In the genomic region with DNA sequence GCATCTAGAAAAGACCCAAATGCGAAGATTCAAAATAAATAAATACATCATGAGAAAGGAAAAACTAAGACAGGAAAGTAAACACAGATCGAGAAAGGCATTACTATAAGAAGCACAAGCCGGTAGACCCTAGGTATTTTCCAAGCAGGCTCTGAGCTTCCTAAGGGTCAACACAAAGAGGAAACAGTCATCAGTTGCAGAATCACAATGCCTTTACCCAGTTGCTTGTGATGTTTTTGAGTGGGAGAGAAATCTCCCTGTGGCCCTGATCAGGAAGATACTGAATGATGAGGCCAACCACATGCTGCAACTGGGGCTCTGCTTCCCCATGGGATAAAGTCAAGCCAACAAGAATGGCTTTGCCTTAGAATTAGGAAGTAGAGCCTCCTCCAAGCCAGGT, we compare ENCODE assay signal across 12 cellular contexts.
DNase-seq lines count a peak whose midpoint lies in the region; ATAC-seq and TF ChIP-seq lines count a peak whose summit lies in the region.
"Had no signal": no experiment of that assay in that cellular context is flagged by ENCODE, and none has a peak within 500 bp of the region (broad histone marks: within the 10 kb centered on the region; RNA-seq: fewer than 3 reads in every experiment).

No MANE protein-coding gene starts in this region.

- no peak overlapping the region for H3K4ac ChIP-seq in H9 (ENCODE audit: low read depth, low read length)

- H3K36me3 Mint-ChIP-seq in activated naive CD4-positive, alpha-beta T cell treated with anti-CD3 and anti-CD28 coated beads for 36 hours (ENCODE audit: low read depth): peaks cover 4% of the 10 kb centered on the region
- H3K36me3 Mint-ChIP-seq in activated T-helper 1 cell treated with anti-CD3 and anti-CD28 coated beads, Interleukin-12 subunit alpha, Interleukin-12 subunit beta, Interleukin-2, Interleukin-4 antibody, amounts not matched to agents 30 ng/mL and 10 ng/mL and 1 ng/mL, durations not matched to agents 14 hours and 24 hours and 36 hours (ENCODE audit: low read depth): peaks cover 74% of the 10 kb centered on the region
- no peaks in the 10 kb centered on the region; a peak in 1 of 7 replicates for H3K36me3 Mint-ChIP-seq in H9 (ENCODE audit: insufficient read depth in 1 of 3, low read depth in 3 of 3)
- H3K36me3 Mint-ChIP-seq: type B pancreatic cell had no signal

- H3K27me3 ChIP-seq in dorsolateral prefrontal cortex (no peaks in the 10 kb centered on the region), testis (no peaks in the 10 kb centered on the region), H9 (ENCODE audit: insufficient read depth, low read length) (no peaks in the 10 kb centered on the region)

- H3K23ac ChIP-seq in H9 (ENCODE audit: insufficient read length, low read depth, low read length): no peak overlapping the region

- no peaks in the 10 kb centered on the region for H3K79me2 ChIP-seq in H9 (ENCODE audit: insufficient read depth, low read length)

- H4K8ac ChIP-seq in H9 (replicated peaks; ENCODE audit: insufficient read length, low read depth, low read length): no peak overlapping the region

- peaks cover 21% of the 10 kb centered on the region for H3K4me1 Mint-ChIP-seq in activated naive CD4-positive, alpha-beta T cell treated with anti-CD3 and anti-CD28 coated beads for 36 hours (ENCODE audit: low read depth)
- H3K4me1 Mint-ChIP-seq in activated T-helper 1 cell treated with anti-CD3 and anti-CD28 coated beads, Interleukin-12 subunit alpha, Interleukin-12 subunit beta, Interleukin-2, Interleukin-4 antibody, amounts not matched to agents 30 ng/mL and 10 ng/mL and 1 ng/mL, durations not matched to agents 14 hours and 24 hours and 36 hours (ENCODE audit: low read depth): peaks cover 33% of the 10 kb centered on the region
- H3K4me1 Mint-ChIP-seq in H9: peaks cover 48 to 49% of the 10 kb centered on the region in 2 experiments

- no peak overlapping the region for H2AK5ac ChIP-seq in H9 (ENCODE audit: insufficient read length, low read length)

- no peak for DNase-seq in activated naive CD4-positive, alpha-beta T cell treated with anti-CD3 and anti-CD28 coated beads for 36 hours
- DNase-seq in activated naive CD4-positive, alpha-beta T cell treated with Interleukin-2 at 50 U/mL for 16 hours: no peak
- no peak for DNase-seq in activated T-helper 1 cell treated with anti-CD3 and anti-CD28 coated beads, Interleukin-12 subunit alpha, Interleukin-12 subunit beta, Interleukin-2, Interleukin-4 antibody, amounts not matched to agents 30 ng/mL and 10 ng/mL and 1 ng/mL, durations not matched to agents 14 hours and 24 hours and 36 hours (ENCODE audit: low spot score)
- DNase-seq in dorsolateral prefrontal cortex (no peak), testis (no peak), NCI-H510A treated with DMSO at 0.1 percent for 48 hours (lab: John Stamatoyannopoulos, UW) (no peak), H9 (no peak)
- DNase-seq: endodermal cell, left ventricle myocardium superior, MV-4-11 had no signal

- H2BK15ac ChIP-seq in H9 (ENCODE audit: low read depth, low read length): no peak overlapping the region

- no peak overlapping the region for H3K56ac ChIP-seq in H9 (ENCODE audit: insufficient read length, low read depth, low read length)

- WGBS in testis, 2 donors: 80 to 88% methylated on average over 3 of the region's 3 CpGs
- no CpG with 5 or more reads among the region's 3 CpGs for WGBS in H9 (ENCODE audit: extremely low coverage, insufficient read length, low lambda C conversion rate)

- H2AFZ ChIP-seq in H9 (ENCODE audit: low read length): no peak overlapping the region

- H3K27me3 Mint-ChIP-seq in activated naive CD4-positive, alpha-beta T cell treated with anti-CD3 and anti-CD28 coated beads for 36 hours (ENCODE audit: low read depth): no peaks in the 10 kb centered on the region
- H3K27me3 Mint-ChIP-seq in activated T-helper 1 cell treated with anti-CD3 and anti-CD28 coated beads, Interleukin-12 subunit alpha, Interleukin-12 subunit beta, Interleukin-2, Interleukin-4 antibody, amounts not matched to agents 30 ng/mL and 10 ng/mL and 1 ng/mL, durations not matched to agents 14 hours and 24 hours and 36 hours (ENCODE audit: insufficient read depth): no peaks in the 10 kb centered on the region
- H3K27me3 Mint-ChIP-seq in H9 (ENCODE audit: low read depth): peaks cover 5% of the 10 kb centered on the region
- H3K27me3 Mint-ChIP-seq: type B pancreatic cell had no signal

- TF ChIP-seq CTCF in dorsolateral prefrontal cortex (IDR thresholded peaks at IDR 0.05 in 54 of 56, conservative IDR thresholded peaks at IDR 0.05 in 2 of 56; ENCODE audit: low read depth in 1 of 56, partially characterized antibody in 56 of 56) (no peak), testis (IDR thresholded peaks at IDR 0.05) (no peak), H9 (conservative IDR thresholded peaks at IDR 0.05) (no peak)

- H2BK5ac ChIP-seq in H9 (ENCODE audit: insufficient read length, low read length): no peak overlapping the region

- no peaks in the 10 kb centered on the region for H3K36me3 ChIP-seq in testis (ENCODE audit: low read depth, missing control alignments)

- CTCF ChIA-PET in activated naive CD4-positive, alpha-beta T cell treated with anti-CD3 and anti-CD28 coated beads for 36 hours (lab: Charles Lee): interaction anchor here (1.5 kb wide), 1 partner anchor 199 kb away, joined by 4 read pairs; no protein-coding TSS in a partner anchor

- H3K9me3 ChIP-seq in testis: no peaks in the 10 kb centered on the region
- H3K9me3 ChIP-seq in H9 (ENCODE audit: control insufficient read depth, low read depth, low read length): no peaks in the 10 kb centered on the region

- no peak overlapping the region for H3K9ac ChIP-seq in H9 (ENCODE audit: extremely low read depth, insufficient read length, low read length)

- H3K79me1 ChIP-seq in H9 (ENCODE audit: insufficient read depth, low read depth, low read length, poor library complexity, severe bottlenecking): no peaks in the 10 kb centered on the region

- H3K4me3 ChIP-seq in dorsolateral prefrontal cortex: no peak overlapping the region
- no peak overlapping the region for H3K4me3 ChIP-seq in testis

- TF ChIP-seq POLR2A in testis (IDR thresholded peaks at IDR 0.05): no peak

- no peak for ATAC-seq in HG02623 (IDR thresholded peaks at IDR 0.05; ENCODE audit: unreplicated experiment)

- H3K4me1 ChIP-seq in testis: peaks cover 44% of the 10 kb centered on the region
- peaks cover 10% of the 10 kb centered on the region; the same call in 1 of the 2 replicates for H3K4me1 ChIP-seq in H9 (ENCODE audit: insufficient read depth, low read length)

- H3T11ph ChIP-seq in H9 (ENCODE audit: low read length): no peak overlapping the region

- no peaks in the 10 kb centered on the region for H4K20me1 ChIP-seq in H9 (ENCODE audit: control insufficient read depth, insufficient read depth, insufficient read length)

- no peak overlapping the region for H4K5ac ChIP-seq in H9 (ENCODE audit: insufficient read length, low read depth, low read length)

- no peak overlapping the region for H3K4me2 ChIP-seq in H9 (ENCODE audit: insufficient read depth, insufficient read length, low read length)

- H4K91ac ChIP-seq in H9 (ENCODE audit: insufficient read length, low read depth, low read length): no peak overlapping the region

- no peak overlapping the region for H2BK20ac ChIP-seq in H9 (ENCODE audit: low read depth, low read length, poor library complexity, severe bottlenecking)

- H2BK120ac ChIP-seq in H9 (ENCODE audit: low read depth, low read length, poor library complexity, severe bottlenecking): no peak overlapping the region

- no peaks in the 10 kb centered on the region for H3K9me3 Mint-ChIP-seq in activated naive CD4-positive, alpha-beta T cell treated with anti-CD3 and anti-CD28 coated beads for 36 hours
- H3K9me3 Mint-ChIP-seq in activated T-helper 1 cell treated with anti-CD3 and anti-CD28 coated beads, Interleukin-12 subunit alpha, Interleukin-12 subunit beta, Interleukin-2, Interleukin-4 antibody, amounts not matched to agents 30 ng/mL and 10 ng/mL and 1 ng/mL, durations not matched to agents 14 hours and 24 hours and 36 hours: no peaks in the 10 kb centered on the region
- H3K9me3 Mint-ChIP-seq in H9: no peaks in the 10 kb centered on the region
- H3K9me3 Mint-ChIP-seq: endodermal cell, type B pancreatic cell had no signal

- H3K14ac ChIP-seq in H9 (ENCODE audit: insufficient read depth, low read length): no peak overlapping the region

- H3K4me3 Mint-ChIP-seq in activated naive CD4-positive, alpha-beta T cell treated with anti-CD3 and anti-CD28 coated beads for 36 hours: no peak overlapping the region
- peak overlapping the region; percentile 10 for H3K4me3 Mint-ChIP-seq in activated T-helper 1 cell treated with anti-CD3 and anti-CD28 coated beads, Interleukin-12 subunit alpha, Interleukin-12 subunit beta, Interleukin-2, Interleukin-4 antibody, amounts not matched to agents 30 ng/mL and 10 ng/mL and 1 ng/mL, durations not matched to agents 14 hours and 24 hours and 36 hours
- H3K4me3 Mint-ChIP-seq in H9: peak overlapping the region in 1 of 2 experiments; percentile 19; a peak in 1 of 5 replicates
- H3K4me3 Mint-ChIP-seq: endodermal cell, type B pancreatic cell had no signal

- H3K18ac ChIP-seq in H9 (ENCODE audit: insufficient read length, low read depth, low read length): no peak overlapping the region

- intact Hi-C loops in activated naive CD4-positive, alpha-beta T cell treated with anti-CD3 and anti-CD28 coated beads for 36 hours (cut with micrococcal nuclease): no loop called here
- intact Hi-C loops in activated T-helper 1 cell treated with anti-CD3 and anti-CD28 coated beads, Interleukin-12 subunit alpha, Interleukin-12 subunit beta, Interleukin-2, Interleukin-4 antibody, amounts not matched to agents 30 ng/mL and 10 ng/mL and 1 ng/mL, durations not matched to agents 14 hours and 24 hours and 36 hours (cut with micrococcal nuclease): no loop called here
- intact Hi-C loops in dorsolateral prefrontal cortex (cut with DNase I): loop anchor here (5.0 to 10.0 kb wide), 2 partner anchors 191 to 308 kb away; no protein-coding TSS in a partner anchor
- intact Hi-C loops in testis (cut with DNase I; ENCODE audit: low total_unique reads): no loop called here

- peak overlapping the region in 52 of 59 donors; percentile 9 to 88 (median 64) for H3K27ac ChIP-seq in dorsolateral prefrontal cortex
- peak overlapping the region; percentile 45 to 57 for H3K27ac ChIP-seq in testis
- H3K27ac ChIP-seq in H9 (ENCODE audit: insufficient read length, low read depth, low read length): no peak overlapping the region

- H2BK12ac ChIP-seq in H9 (ENCODE audit: insufficient read length, low read depth, low read length): no peak overlapping the region

- no peaks in the 10 kb centered on the region for H3K23me2 ChIP-seq in H9 (ENCODE audit: insufficient read length, low read depth, low read length, poor library complexity, severe bottlenecking)

- peak overlapping the region; percentile 25 for H3K27ac Mint-ChIP-seq in activated naive CD4-positive, alpha-beta T cell treated with anti-CD3 and anti-CD28 coated beads for 36 hours
- H3K27ac Mint-ChIP-seq in activated T-helper 1 cell treated with anti-CD3 and anti-CD28 coated beads, Interleukin-12 subunit alpha, Interleukin-12 subunit beta, Interleukin-2, Interleukin-4 antibody, amounts not matched to agents 30 ng/mL and 10 ng/mL and 1 ng/mL, durations not matched to agents 14 hours and 24 hours and 36 hours: peak overlapping the region; percentile 91
- H3K27ac Mint-ChIP-seq in H9: peak overlapping the region in 1 of 3 experiments; percentile 71; a peak in 1 of 7 replicates
- H3K27ac Mint-ChIP-seq: endodermal cell, type B pancreatic cell had no signal

Comparison
In these comparisons a context has a peak if more than half of its experiments do, and no peak if none do; other contexts are left out.
1. intact Hi-C loops: an anchor here in dorsolateral prefrontal cortex (5.0 to 10.0 kb wide); none called in activated naive CD4-positive, alpha-beta T cell treated with anti-CD3 and anti-CD28 coated beads for 36 hours, activated T-helper 1 cell treated with anti-CD3 and anti-CD28 coated beads, Interleukin-12 subunit alpha, Interleukin-12 subunit beta, Interleukin-2, Interleukin-4 antibody, amounts not matched to agents 30 ng/mL and 10 ng/mL and 1 ng/mL, durations not matched to agents 14 hours and 24 hours and 36 hours and testis.